Comparison of ENCODE assay signal across 17 cellular contexts in genomic region chr19:30379841-30380610, GRCh38. TPM values are rescaled to one million over a fixed set of nuclear protein-coding genes. Genes with fewer than 3 reads are reported as not detected.
DNase-seq lines count a peak whose midpoint lies in the region; TF ChIP-seq lines count a peak whose summit lies in the region.
"Had no signal": no experiment of that assay in that cellular context is flagged by ENCODE, and none has a peak within 500 bp of the region (broad histone marks: within the 10 kb centered on the region; RNA-seq: fewer than 3 reads in every experiment).

No MANE protein-coding gene starts in this region.

- H3K4me1 ChIP-seq in sigmoid colon, result no peaks in the 10 kb centered on the region
- H3K4me1 ChIP-seq: Caco-2 had no signal

- H3K27me3 ChIP-seq in sigmoid colon, result peaks cover 6 to 39% (median 24%) of the 10 kb centered on the region in 3 donors

- TF ChIP-seq EP300 in sigmoid colon (IDR thresholded peaks at IDR 0.05), result no peak

- TF ChIP-seq CTCF in sigmoid colon (IDR thresholded peaks at IDR 0.05) (no peak), HFFc6 (IDR thresholded peaks at IDR 0.05) (no peak)

- H3K4me3 ChIP-seq in sigmoid colon, result no peak overlapping the region
- H3K4me3 ChIP-seq: GM23338 had no signal

- peaks cover 5% of the 10 kb centered on the region; the same call in 1 of the 2 replicates for H3K36me3 Mint-ChIP-seq in HFFc6 (ENCODE audit: low read depth)
- H3K36me3 Mint-ChIP-seq: CD14-positive monocyte; CD8-positive, alpha-beta T cell had no signal

- TF ChIP-seq POLR2A in sigmoid colon (IDR thresholded peaks at IDR 0.05), result no peak

- no peak overlapping the region for H3K4me3 Mint-ChIP-seq in HFFc6
- H3K4me3 Mint-ChIP-seq: CD14-positive monocyte; CD8-positive, alpha-beta T cell; GM23338; H9 had no signal

- H3K27ac Mint-ChIP-seq in HFFc6, result no peak overlapping the region
- H3K27ac Mint-ChIP-seq: CD14-positive monocyte; CD8-positive, alpha-beta T cell; GM23338; H9 had no signal

- H3K27me3 Mint-ChIP-seq in HFFc6 (ENCODE audit: insufficient read depth), result peaks cover 6% of the 10 kb centered on the region

- peaks cover 57% of the 10 kb centered on the region for H3K9me3 Mint-ChIP-seq in HFFc6
- H3K9me3 Mint-ChIP-seq: CD8-positive, alpha-beta T cell; GM23338 had no signal

- intact Hi-C loops in sigmoid colon (cut with DNase I), result no loop called here

- no peak overlapping the region for H3K27ac ChIP-seq in sigmoid colon
- H3K27ac ChIP-seq: 22Rv1, HL-60 had no signal

- no peaks in the 10 kb centered on the region for H3K4me1 Mint-ChIP-seq in HFFc6 (ENCODE audit: low read depth)
- H3K4me1 Mint-ChIP-seq: CD14-positive monocyte had no signal

- no peaks in the 10 kb centered on the region for H3K36me3 ChIP-seq in sigmoid colon

- H3K9me3 ChIP-seq in sigmoid colon, result no peaks in the 10 kb centered on the region
- H3K9me3 ChIP-seq: Caco-2 had no signal

- DNase-seq in activated effector memory CD4-positive, alpha-beta T cell treated with anti-CD3 and anti-CD28 coated beads, Interleukin-2, amount 50 U/mL, for 16 hours, result peak; percentile 45
- no peak for DNase-seq in activated effector memory CD4-positive, alpha-beta T cell treated with Interleukin-2 at 50 U/mL for 16 hours
- peak; percentile 30 for DNase-seq in islet precursor cell
- DNase-seq in sigmoid colon, result peak; percentile 20
- no peak for DNase-seq in T-helper 2 cell
- DNase-seq in midbrain (lab: John Stamatoyannopoulos, UW), result no peak
- no peak for DNase-seq in HFFc6
- DNase-seq: Caco-2; CD8-positive, alpha-beta T cell; DND-41; GDM1; H9 had no signal

- WGBS in sigmoid colon, 2 donors, result 60 to 67% methylated on average over 14 of the region's 14 CpGs

RNA-seq across cellular contexts. Expression of gene ZNF536, which starts 7.8 kb away (rescaled TPM):
- 1 to 10 TPM; 3.8 to 8.9 (median 5.9) TPM for total RNA-seq in sigmoid colon
- under 1 TPM; under 0.01 to 0.87 (median 0.46) TPM for polyA plus RNA-seq in sigmoid colon
- not detected for total RNA-seq in HFFc6 (2021; fragmentation: NEBNext Ultra II Directional; extraction: Animal tissue kit (Norgen Biotek cat#: 25700))
- total RNA-seq: Caco-2; CD8-positive, alpha-beta T cell; H9 had no signal
- polyA plus RNA-seq: BJ, CD14-positive monocyte, GM23338 had no signal

Comparison
In these comparisons a context has a peak if more than half of its experiments do, and no peak if none do; other contexts are left out.
1. DNase-seq: peak in activated effector memory CD4-positive, alpha-beta T cell treated with anti-CD3 and anti-CD28 coated beads, Interleukin-2, amount 50 U/mL, for 16 hours (single experiment), islet precursor cell (single experiment) and sigmoid colon (single experiment); none in activated effector memory CD4-positive, alpha-beta T cell treated with Interleukin-2 at 50 U/mL for 16 hours (single experiment), T-helper 2 cell (0 of 5), midbrain (single experiment) and HFFc6 (single experiment).
2. RNA of gene ZNF536, which starts 7.8 kb away (total RNA-seq): 3.8 to 8.9 TPM in sigmoid colon; not detected in HFFc6; every median in the first group is over 4 times any median in the second.